ENCODE assay signal across 8 cellular contexts in genomic region chr6:84228198-84228543, GRCh38. TPM values are rescaled to one million over a fixed set of nuclear protein-coding genes. Genes with fewer than 3 reads are reported as not detected.
DNase-seq lines count a peak whose midpoint lies in the region; ATAC-seq and TF ChIP-seq lines count a peak whose summit lies in the region.

No MANE protein-coding gene starts in this region.

- no peak overlapping the region for H3K27ac Mint-ChIP-seq in endodermal cell

- peak overlapping the region; percentile 82 for H3K4me3 Mint-ChIP-seq in endodermal cell

- H3K4me3 ChIP-seq in LNCaP clone FGC (ENCODE audit: low read depth, low read length): peak overlapping the region; percentile 91
- peak overlapping the region; percentile 96 for H3K4me3 ChIP-seq in endodermal cell (ENCODE audit: low read length)
- H3K4me3 ChIP-seq in psoas muscle: peak overlapping the region; percentile 94

- peaks cover 45% of the 10 kb centered on the region for H3K27me3 ChIP-seq in endodermal cell (ENCODE audit: control insufficient read depth, insufficient read depth, low read length, poor library complexity, severe bottlenecking)
- H3K27me3 ChIP-seq in psoas muscle (ENCODE audit: insufficient read depth in 3 of 3, low read length in 2 of 3): peaks cover 0 to 5% (median 0%) of the 10 kb centered on the region in 3 donors

- ATAC-seq in GM18517 (IDR thresholded peaks at IDR 0.05; ENCODE audit: unreplicated experiment) (peak; percentile 2), psoas muscle (peak in 1 of 4 donors; percentile 13), GM21737 (IDR thresholded peaks at IDR 0.05; ENCODE audit: unreplicated experiment) (no peak)

- H3K36me3 Mint-ChIP-seq in endodermal cell (ENCODE audit: low read depth): peaks cover 2% of the 10 kb centered on the region

- H3K36me3 ChIP-seq in endodermal cell (ENCODE audit: control insufficient read depth, insufficient read depth, low read length) (peaks cover 6% of the 10 kb centered on the region), psoas muscle (ENCODE audit: insufficient read depth in 1 of 2, low read depth in 1 of 2) (no peaks in the 10 kb centered on the region)

- WGBS in endodermal cell (ENCODE audit: insufficient coverage in 1 of 2, insufficient read length in 1 of 2), 2 experiments: 0 to 28% methylated on average over 1 of the region's 1 CpG
- WGBS in psoas muscle, 3 donors: 0% methylated on average over 1 of the region's 1 CpG

- H3K27ac ChIP-seq in endodermal cell (ENCODE audit: low read depth, low read length) (no peak overlapping the region), psoas muscle (no peak overlapping the region)

- no peaks in the 10 kb centered on the region for H3K4me1 ChIP-seq in endodermal cell (ENCODE audit: control insufficient read depth, insufficient read depth, low read length)
- peaks cover 9% of the 10 kb centered on the region for H3K4me1 ChIP-seq in psoas muscle

- peaks cover 33% of the 10 kb centered on the region for H3K27me3 Mint-ChIP-seq in endodermal cell (ENCODE audit: insufficient read depth)

- no peaks in the 10 kb centered on the region for H3K9me3 Mint-ChIP-seq in endodermal cell

- peaks cover 6% of the 10 kb centered on the region for H3K4me1 Mint-ChIP-seq in endodermal cell

- no peak for DNase-seq in LNCaP clone FGC (ENCODE audit: low read depth)
- DNase-seq in endodermal cell: no peak
- no peak for DNase-seq in psoas muscle
- DNase-seq in AG08395 (ENCODE audit: low spot score): no peak
- no peak for DNase-seq in activated CD4-positive, alpha-beta T cell treated with anti-CD3 and anti-CD28 coated beads for 4 hours
- no peak for DNase-seq in NCI-H1105 treated with DMSO at 0.1 percent for 48 hours (lab: John Stamatoyannopoulos, UW)

- H3K9me3 ChIP-seq in endodermal cell (ENCODE audit: control insufficient read depth, low read length): no peaks in the 10 kb centered on the region
- no peaks in the 10 kb centered on the region for H3K9me3 ChIP-seq in psoas muscle

- H3K9ac ChIP-seq in endodermal cell (ENCODE audit: extremely low read depth, low read length, poor library complexity, severe bottlenecking): peak overlapping the region; percentile 78

- no peak for TF ChIP-seq CTCF in LNCaP clone FGC (IDR thresholded peaks at IDR 0.05; ENCODE audit: control insufficient read depth, extremely low read depth, insufficient read depth)
- peak; percentile 12 for TF ChIP-seq CTCF in endodermal cell (conservative IDR thresholded peaks at IDR 0.05)
- no peak for TF ChIP-seq CTCF in psoas muscle (IDR thresholded peaks at IDR 0.05)

- intact Hi-C loops in psoas muscle (cut with DNase I): loop anchor here in 1 of 2 donors (10.0 kb wide), 1 partner anchor 613 kb away; no protein-coding TSS in a partner anchor

RNA-seq across cellular contexts. Expression of gene CEP162, which starts 0.7 kb away (rescaled TPM):
- total RNA-seq in endodermal cell (10 to 100 TPM; 29.7 to 39.2 TPM), psoas muscle (1 to 10 TPM; 2.2 to 4.0 (median 2.4) TPM)
- polyA plus RNA-seq in endodermal cell (2013, experiment 1 of 2): 11.8 TPM
- polyA plus RNA-seq in endodermal cell (2013, experiment 2 of 2): 13.9 TPM
- polyA plus RNA-seq in psoas muscle: 1 to 10 TPM; 1.5 to 3.9 (median 2.3) TPM

Comparison
In these comparisons a context has a peak if more than half of its experiments do, and no peak if none do; other contexts are left out.
1. RNA of gene CEP162, which starts 0.7 kb away (total RNA-seq): 29.7 to 39.2 TPM in endodermal cell; 2.2 to 4.0 TPM in psoas muscle; every median in the first group is over 4 times any median in the second.
2. Peak in every context shown above with its lines, with median percentiles within 50 percentile points of each other: H3K4me3 ChIP-seq.